Comparison of ENCODE assay signal across 8 cellular contexts in genomic region chr6:123415844-123416468, GRCh38.
DNase-seq lines count a peak whose midpoint lies in the region; ATAC-seq and TF ChIP-seq lines count a peak whose summit lies in the region.

No MANE protein-coding gene starts in this region.

- no peaks in the 10 kb centered on the region for H3K36me3 ChIP-seq in gastrocnemius medialis

- no peaks in the 10 kb centered on the region for H3K36me3 Mint-ChIP-seq in activated naive CD8-positive, alpha-beta T cell treated with anti-CD3 and anti-CD28 coated beads for 36 hours

- no peaks in the 10 kb centered on the region for H3K9me3 ChIP-seq in gastrocnemius medialis

- in situ Hi-C loops in gastrocnemius medialis (cut with MboI; ENCODE audit: low sequenced_read_pairs in 4 of 4) = loop anchor here in 3 of 4 donors (5.0 kb wide), 1 partner anchor 296 kb away; no protein-coding TSS in a partner anchor

- H3K4me1 Mint-ChIP-seq in activated naive CD8-positive, alpha-beta T cell treated with anti-CD3 and anti-CD28 coated beads for 36 hours = no peaks in the 10 kb centered on the region

- no peak for TF ChIP-seq POLR2A in gastrocnemius medialis (IDR thresholded peaks at IDR 0.05)

- H3K4me1 ChIP-seq in gastrocnemius medialis = peaks cover 55 to 87% of the 10 kb centered on the region in 2 donors

- no peaks in the 10 kb centered on the region for H3K27me3 Mint-ChIP-seq in activated naive CD8-positive, alpha-beta T cell treated with anti-CD3 and anti-CD28 coated beads for 36 hours

- TF ChIP-seq CTCF in gastrocnemius medialis (IDR thresholded peaks at IDR 0.05 in 4 of 5, conservative IDR thresholded peaks at IDR 0.05 in 1 of 5) = peak; percentile 69 to 83 (median 78)
- TF ChIP-seq CTCF in omental fat pad (IDR thresholded peaks at IDR 0.05) = peak in 1 of 3 donors; percentile 10

- H3K9me3 Mint-ChIP-seq in activated naive CD8-positive, alpha-beta T cell treated with anti-CD3 and anti-CD28 coated beads for 36 hours = no peaks in the 10 kb centered on the region

- H3K4me3 Mint-ChIP-seq in activated naive CD8-positive, alpha-beta T cell treated with anti-CD3 and anti-CD28 coated beads for 36 hours = no peak overlapping the region

- peak; percentile 27 for DNase-seq in GDM1 (lab: John Stamatoyannopoulos, UW)
- DNase-seq in NCI-H69 (lab: John Stamatoyannopoulos, UW) = peak; percentile 87
- peak; percentile 6 for DNase-seq in activated naive CD8-positive, alpha-beta T cell treated with anti-CD3 and anti-CD28 coated beads for 36 hours
- no peak for DNase-seq in left ventricle myocardium superior
- peak; percentile 26 to 64 for DNase-seq in gastrocnemius medialis
- DNase-seq in omental fat pad (ENCODE audit: low spot score) = no peak

- no peaks in the 10 kb centered on the region for H3K27me3 ChIP-seq in gastrocnemius medialis

- no peak overlapping the region for H3K27ac Mint-ChIP-seq in activated naive CD8-positive, alpha-beta T cell treated with anti-CD3 and anti-CD28 coated beads for 36 hours

- H3K4me3 ChIP-seq in gastrocnemius medialis = no peak overlapping the region

- peak; percentile 95 for ATAC-seq in GM21390 (IDR thresholded peaks at IDR 0.05; ENCODE audit: unreplicated experiment)
- ATAC-seq in HG03565 (IDR thresholded peaks at IDR 0.05; ENCODE audit: unreplicated experiment) = peak; percentile 93
- peak; percentile 76 for ATAC-seq in left ventricle myocardium superior
- ATAC-seq in gastrocnemius medialis = peak; percentile 62 to 78
- no peak for ATAC-seq in omental fat pad (ENCODE audit: low FRiP score)

- intact Hi-C loops in left ventricle myocardium superior (cut with micrococcal nuclease) (loop anchor here (5.0 kb wide), 1 partner anchor 301 kb away; no protein-coding TSS in a partner anchor), gastrocnemius medialis (cut with DNase I; ENCODE audit: low total_unique reads) (loop anchor here (1.0 to 5.0 kb wide), 3 partner anchors 101 to 299 kb away; no protein-coding TSS in a partner anchor)

- H3K27ac ChIP-seq in gastrocnemius medialis = peak overlapping the region; percentile 45 to 76 (median 63)

Comparison
In these comparisons a context has a peak if more than half of its experiments do, and no peak if none do; other contexts are left out.
1. DNase-seq: peak in GDM1 (single experiment), NCI-H69 (single experiment), activated naive CD8-positive, alpha-beta T cell treated with anti-CD3 and anti-CD28 coated beads for 36 hours (single experiment) and gastrocnemius medialis (2 of 2); none in left ventricle myocardium superior (single experiment) and omental fat pad (single experiment).